8 cellular contexts compared by ENCODE assay signal in genomic region chr7:6160191-6160623, GRCh38. TPM values are rescaled to one million over a fixed set of nuclear protein-coding genes. Genes with fewer than 3 reads are reported as not detected.
DNase-seq lines count a peak whose midpoint lies in the region; ATAC-seq, FAIRE-seq and TF ChIP-seq lines count a peak whose summit lies in the region.

No MANE protein-coding gene starts in this region.

- peaks cover 74% of the 10 kb centered on the region for H3K36me3 ChIP-seq in DND-41 (ENCODE audit: insufficient read depth, low read length)
- peaks cover 86% of the 10 kb centered on the region for H3K36me3 ChIP-seq in lower lobe of right lung

- H4K20me1 ChIP-seq in DND-41 (ENCODE audit: insufficient read depth, low read length) = peaks cover 39% of the 10 kb centered on the region; the same call in 1 of the 2 replicates

- H3K4me3 ChIP-seq in DND-41 (ENCODE audit: low read depth in 1 of 2, low read length in 2 of 2) = no peak overlapping the region
- H3K4me3 ChIP-seq in dorsolateral prefrontal cortex = peak overlapping the region in 7 of 59 donors; percentile 3 to 23 (median 9)
- no peak overlapping the region for H3K4me3 ChIP-seq in lower lobe of right lung

- no peaks in the 10 kb centered on the region for H3K9me3 ChIP-seq in DND-41 (ENCODE audit: insufficient read depth, low read length, severe bottlenecking)
- no peaks in the 10 kb centered on the region for H3K9me3 ChIP-seq in lower lobe of right lung

- no peak overlapping the region for H3K9ac ChIP-seq in DND-41 (ENCODE audit: low read depth, low read length)

- DNase-seq in DND-41 = no peak
- DNase-seq in NCI-H2171 (lab: John Stamatoyannopoulos, UW) = peak; percentile 56
- DNase-seq in dorsolateral prefrontal cortex = peak in 7 of 10 donors; percentile 51 to 80 (median 62)
- DNase-seq in lower lobe of right lung = peak; percentile 57
- peak; percentile 81 for DNase-seq in urothelium cell line (ENCODE audit: low spot score)
- DNase-seq in stimulated activated CD4-positive, alpha-beta T cell treated with anti-CD3 and anti-CD28 coated beads, Interleukin-15, amount 100 ng/mL, for 24 hours = no peak
- DNase-seq in T1000 (lab: John Stamatoyannopoulos, UW) = no peak

- no peak overlapping the region for H3K4me2 ChIP-seq in DND-41 (ENCODE audit: insufficient read depth, low read length)

- intact Hi-C loops in dorsolateral prefrontal cortex (cut with DNase I) (loop anchor here (2.0 to 5.0 kb wide), 3 partner anchors 112 to 272 kb away; partner anchors contain the start of gene CYTH3 (in 1 of the 2)), lower lobe of right lung (cut with DNase I) (no loop called here)

- peak; percentile 76 for FAIRE-seq in urothelium cell line (lab: Jason Lieb, UNC)

- no peaks in the 10 kb centered on the region for H3K4me1 ChIP-seq in DND-41 (ENCODE audit: insufficient read depth, low read length)
- peaks cover 5% of the 10 kb centered on the region for H3K4me1 ChIP-seq in lower lobe of right lung

- H3K27me3 ChIP-seq in DND-41 (ENCODE audit: insufficient read depth, low read length, poor library complexity) = no peaks in the 10 kb centered on the region
- H3K27me3 ChIP-seq in dorsolateral prefrontal cortex = no peaks in the 10 kb centered on the region
- H3K27me3 ChIP-seq in lower lobe of right lung (ENCODE audit: low read depth) = no peaks in the 10 kb centered on the region

- H3K27ac ChIP-seq in DND-41 (ENCODE audit: low read length) (no peak overlapping the region), dorsolateral prefrontal cortex (peak overlapping the region in 49 of 59 donors; percentile 16 to 90 (median 79)), lower lobe of right lung (no peak overlapping the region)

- TF ChIP-seq CTCF in DND-41 (IDR thresholded peaks at IDR 0.05; ENCODE audit: borderline replicate concordance, extremely low read depth, low read length, poor library complexity, severe bottlenecking) = peak; percentile 49
- peak; percentile 36 to 92 (median 74) for TF ChIP-seq CTCF in dorsolateral prefrontal cortex (IDR thresholded peaks at IDR 0.05 in 54 of 56, conservative IDR thresholded peaks at IDR 0.05 in 2 of 56; ENCODE audit: low read depth in 1 of 56, partially characterized antibody in 56 of 56)
- peak; percentile 65 for TF ChIP-seq CTCF in lower lobe of right lung (IDR thresholded peaks at IDR 0.05)

- no peak overlapping the region for H2AFZ ChIP-seq in DND-41 (ENCODE audit: low read depth, low read length)

- ATAC-seq in DND-41 (ENCODE audit: insufficient read depth, low read depth) (no peak), lower lobe of right lung (peak; percentile 72 to 73), HG03521 (IDR thresholded peaks at IDR 0.05; ENCODE audit: unreplicated experiment) (no peak)

- H3K79me2 ChIP-seq in DND-41 (ENCODE audit: insufficient read depth, low read length) = no peaks in the 10 kb centered on the region

RNA-seq across cellular contexts. Expression of gene USP42, which starts 55.5 kb away (rescaled TPM):
- total RNA-seq in dorsolateral prefrontal cortex (10 to 100 TPM; 10.8 to 20.1 (median 14.7) TPM), lower lobe of right lung (10.6 TPM)

Comparison
In these comparisons a context has a peak if more than half of its experiments do, and no peak if none do; other contexts are left out.
1. ATAC-seq: peak in lower lobe of right lung (2 of 2); none in DND-41 (single experiment) and HG03521 (single experiment).
2. DNase-seq: peak in NCI-H2171 (single experiment), dorsolateral prefrontal cortex (7 of 10), lower lobe of right lung (single experiment) and urothelium cell line (single experiment); none in DND-41 (single experiment), stimulated activated CD4-positive, alpha-beta T cell treated with anti-CD3 and anti-CD28 coated beads, Interleukin-15, amount 100 ng/mL, for 24 hours (single experiment) and T1000 (single experiment).
3. H3K27ac ChIP-seq: peak in dorsolateral prefrontal cortex (49 of 59); none in DND-41 (single experiment) and lower lobe of right lung (single experiment).
4. Peak in every context shown above with its lines, with median percentiles within 50 percentile points of each other: CTCF ChIP-seq.